In the genomic region with DNA sequence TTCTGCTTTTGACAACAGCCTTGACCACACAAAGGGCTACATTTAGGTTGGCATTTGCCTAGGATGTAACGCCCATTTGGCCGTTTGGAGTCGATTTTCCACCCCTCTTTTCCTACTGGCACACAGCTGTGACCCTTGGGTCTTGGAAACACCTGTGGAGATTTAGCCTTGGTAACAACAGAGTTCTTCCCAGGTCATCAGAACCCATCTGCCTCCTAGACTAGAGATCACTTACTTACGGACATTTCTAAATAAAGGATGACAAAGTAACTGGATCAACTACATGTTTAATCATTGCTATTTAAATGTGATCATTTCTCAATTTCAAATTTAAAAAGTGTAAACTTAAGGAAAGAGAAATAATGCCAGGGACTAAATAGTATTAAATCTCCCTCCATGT, we compare ENCODE assay signal across 23 cellular contexts.
"Had no signal": no experiment of that assay in that cellular context is flagged by ENCODE, and none has a peak within 500 bp of the region (broad histone marks: within the 10 kb centered on the region; RNA-seq: fewer than 3 reads in every experiment).

No MANE protein-coding gene starts in this region.

- ATAC-seq: heart left ventricle; left lobe of liver; mucosa of descending colon; natural killer cell; pancreas; right lobe of liver; stimulated activated memory B cell treated with anti-CD40 and anti-IgM and Interleukin-4, amounts not matched to agents 10 μg/mL and 1 μg/mL and 100 μg/mL, for 72 hours; stimulated activated naive CD8-positive, alpha-beta T cell treated with anti-CD3 and anti-CD28 coated beads, Interleukin-15, Interleukin-2, amounts not matched to agents 100 U/mL and 50 U/mL, for 24 hours had no signal

- H3K27ac Mint-ChIP-seq: memory B cell; stimulated activated memory B cell treated with anti-CD40 and anti-IgM and Interleukin-4, amounts not matched to agents 10 μg/mL and 1 μg/mL and 100 μg/mL, for 72 hours; type B pancreatic cell had no signal

- H3K36me3 ChIP-seq: cardiac muscle cell, colonic mucosa, pancreas, right lobe of liver, spleen had no signal

- H3K9me3 ChIP-seq: colonic mucosa, gastrocnemius medialis, pancreas, right lobe of liver, thoracic aorta had no signal

- H3K36me3 Mint-ChIP-seq: stimulated activated memory B cell treated with anti-CD40 and anti-IgM and Interleukin-4, amounts not matched to agents 10 μg/mL and 1 μg/mL and 100 μg/mL, for 72 hours had no signal

- H3K27me3 Mint-ChIP-seq: central memory CD8-positive, alpha-beta T cell; memory B cell; stimulated activated memory B cell treated with anti-CD40 and anti-IgM and Interleukin-4, amounts not matched to agents 10 μg/mL and 1 μg/mL and 100 μg/mL, for 72 hours; type B pancreatic cell had no signal

- H3K4me1 ChIP-seq: pancreas, right lobe of liver had no signal

- DNase-seq: colonic mucosa; dermis blood vessel endothelial cell; effector memory CD4-positive, alpha-beta T cell; erythroblast; gastrocnemius medialis; heart left ventricle; kidney; mucosa of descending colon; natural killer cell; pancreas; right lobe of liver; spleen; stimulated activated CD4-positive, alpha-beta T cell treated with anti-CD3 and anti-CD28 coated beads, Interleukin-4, amount 100 ng/mL, for 4 hours; stimulated activated naive CD8-positive, alpha-beta T cell treated with anti-CD3 and anti-CD28 coated beads, Interleukin-15, Interleukin-2, amounts not matched to agents 100 U/mL and 50 U/mL, for 24 hours had no signal

- H3K27ac ChIP-seq: cardiac muscle cell, colonic mucosa, hepatocyte, pancreas, right lobe of liver, spleen, thoracic aorta had no signal

- H3K4me3 ChIP-seq: cardiac muscle cell, colonic mucosa, gastrocnemius medialis, heart left ventricle, hepatocyte, lung, mucosa of descending colon, pancreas, right lobe of liver, spleen, thoracic aorta had no signal

- H3K27me3 ChIP-seq: cardiac muscle cell, colonic mucosa, gastrocnemius medialis, heart left ventricle, hepatocyte, pancreas, right lobe of liver, spleen had no signal

- H3K4me3 Mint-ChIP-seq: central memory CD8-positive, alpha-beta T cell; memory B cell; stimulated activated memory B cell treated with anti-CD40 and anti-IgM and Interleukin-4, amounts not matched to agents 10 μg/mL and 1 μg/mL and 100 μg/mL, for 72 hours; type B pancreatic cell had no signal
